ENCODE assay signal across 11 cellular contexts in genomic region chr20:53773792-53774371, GRCh38.
DNase-seq lines count a peak whose midpoint lies in the region; ATAC-seq and TF ChIP-seq lines count a peak whose summit lies in the region.
"Had no signal": no experiment of that assay in that cellular context is flagged by ENCODE, and none has a peak within 500 bp of the region (broad histone marks: within the 10 kb centered on the region; RNA-seq: fewer than 3 reads in every experiment).

No MANE protein-coding gene starts in this region.

- CTCF ChIA-PET in RWPE1 (lab: Yijun Ruan, JAX): interaction anchor here (1.1 to 1.2 kb wide), 3 partner anchors 12 to 166 kb away, joined by 3 to 5 read pairs (median 3); no protein-coding TSS in a partner anchor

- ATAC-seq in HG02642 (IDR thresholded peaks at IDR 0.05; ENCODE audit: poor library complexity, unreplicated experiment): no peak

- no peaks in the 10 kb centered on the region for H3K9me3 ChIP-seq in fibroblast of lung (ENCODE audit: control insufficient read depth, insufficient read depth, low read depth, low read length)

- peak overlapping the region; percentile 38 for H3K4me2 ChIP-seq in fibroblast of lung (ENCODE audit: extremely low read depth, insufficient read depth, low read length)

- DNase-seq in Daoy (ENCODE audit: low read depth) (peak; percentile 84), RWPE1 (ENCODE audit: low spot score) (peak; percentile 98), fibroblast of lung (ENCODE audit: low read depth in 2 of 2) (peak; percentile 94 to 98), renal cortical epithelial cell (ENCODE audit: low read depth) (peak; percentile 78), posterior vena cava (ENCODE audit: low spot score) (no peak)
- no peak for DNase-seq in activated effector memory CD4-positive, alpha-beta T cell treated with anti-CD3 and anti-CD28 coated beads, Interleukin-2, amount 50 U/mL, for 16 hours
- DNase-seq in activated naive CD4-positive, alpha-beta T cell treated with anti-CD3 and anti-CD28 coated beads, Interleukin-2, amount 50 U/mL, for 16 hours: no peak
- DNase-seq: activated CD4-positive, alpha-beta T cell treated with anti-CD3 and anti-CD28 coated beads, Interleukin-2, amount 10 ng/mL, durations not matched to agents 24 days and 14 days; hippocampal formation; NCI-H2081 had no signal

- no peaks in the 10 kb centered on the region for H4K20me1 ChIP-seq in fibroblast of lung (ENCODE audit: control insufficient read depth, extremely low read depth, insufficient read depth, low read length)

- H3K4me1 ChIP-seq in fibroblast of lung (ENCODE audit: control insufficient read depth, extremely low read depth, insufficient read depth, low read length): peaks cover 16% of the 10 kb centered on the region

- H3K36me3 ChIP-seq in fibroblast of lung (ENCODE audit: control insufficient read depth, insufficient read depth, low read length): no peaks in the 10 kb centered on the region

- POLR2A ChIA-PET in RWPE1 (lab: Yijun Ruan, JAX; ENCODE audit: low non-redundant PET): interaction anchor here (0.7 kb wide), 2 partner anchors 13 to 35 kb away, joined by 3 to 4 read pairs; no protein-coding TSS in a partner anchor

- H3K27me3 ChIP-seq in fibroblast of lung (ENCODE audit: control insufficient read depth, insufficient read depth, low read length): no peaks in the 10 kb centered on the region

- H3K9ac ChIP-seq in fibroblast of lung (ENCODE audit: insufficient read depth, low read length): peak overlapping the region; percentile 4

- no peak for TF ChIP-seq CTCF in RWPE1 (conservative IDR thresholded peaks at IDR 0.05; ENCODE audit: low read depth)
- TF ChIP-seq CTCF in fibroblast of lung (conservative IDR thresholded peaks at IDR 0.05 in 1 of 2, IDR thresholded peaks at IDR 0.05 in 1 of 2; ENCODE audit: low read depth in 1 of 2, low read length in 2 of 2): no peak

- intact Hi-C loops in posterior vena cava (cut with DNase I): no loop called here

- H3K4me3 ChIP-seq in fibroblast of lung (replicated peaks in 1 of 4; ENCODE audit: control extremely low read depth in 1 of 4, insufficient read depth in 1 of 4, low read depth in 3 of 4, low read length in 4 of 4): no peak overlapping the region

- H3K27ac ChIP-seq in RWPE1 (peak overlapping the region; percentile 94), fibroblast of lung (ENCODE audit: insufficient read depth, low read length) (peak overlapping the region; percentile 93)

- H3K79me2 ChIP-seq in fibroblast of lung (ENCODE audit: control insufficient read depth, insufficient read depth, low read length): no peaks in the 10 kb centered on the region

- H2AFZ ChIP-seq in fibroblast of lung (ENCODE audit: low read length): no peak overlapping the region

Comparison
In these comparisons a context has a peak if more than half of its experiments do, and no peak if none do; other contexts are left out.
1. DNase-seq: peak in Daoy (single experiment), RWPE1 (single experiment), fibroblast of lung (2 of 2) and renal cortical epithelial cell (single experiment); none in activated effector memory CD4-positive, alpha-beta T cell treated with anti-CD3 and anti-CD28 coated beads, Interleukin-2, amount 50 U/mL, for 16 hours (single experiment), posterior vena cava (single experiment) and activated naive CD4-positive, alpha-beta T cell treated with anti-CD3 and anti-CD28 coated beads, Interleukin-2, amount 50 U/mL, for 16 hours (single experiment).